Comparison of ENCODE assay signal across 10 cellular contexts in the genomic region with DNA sequence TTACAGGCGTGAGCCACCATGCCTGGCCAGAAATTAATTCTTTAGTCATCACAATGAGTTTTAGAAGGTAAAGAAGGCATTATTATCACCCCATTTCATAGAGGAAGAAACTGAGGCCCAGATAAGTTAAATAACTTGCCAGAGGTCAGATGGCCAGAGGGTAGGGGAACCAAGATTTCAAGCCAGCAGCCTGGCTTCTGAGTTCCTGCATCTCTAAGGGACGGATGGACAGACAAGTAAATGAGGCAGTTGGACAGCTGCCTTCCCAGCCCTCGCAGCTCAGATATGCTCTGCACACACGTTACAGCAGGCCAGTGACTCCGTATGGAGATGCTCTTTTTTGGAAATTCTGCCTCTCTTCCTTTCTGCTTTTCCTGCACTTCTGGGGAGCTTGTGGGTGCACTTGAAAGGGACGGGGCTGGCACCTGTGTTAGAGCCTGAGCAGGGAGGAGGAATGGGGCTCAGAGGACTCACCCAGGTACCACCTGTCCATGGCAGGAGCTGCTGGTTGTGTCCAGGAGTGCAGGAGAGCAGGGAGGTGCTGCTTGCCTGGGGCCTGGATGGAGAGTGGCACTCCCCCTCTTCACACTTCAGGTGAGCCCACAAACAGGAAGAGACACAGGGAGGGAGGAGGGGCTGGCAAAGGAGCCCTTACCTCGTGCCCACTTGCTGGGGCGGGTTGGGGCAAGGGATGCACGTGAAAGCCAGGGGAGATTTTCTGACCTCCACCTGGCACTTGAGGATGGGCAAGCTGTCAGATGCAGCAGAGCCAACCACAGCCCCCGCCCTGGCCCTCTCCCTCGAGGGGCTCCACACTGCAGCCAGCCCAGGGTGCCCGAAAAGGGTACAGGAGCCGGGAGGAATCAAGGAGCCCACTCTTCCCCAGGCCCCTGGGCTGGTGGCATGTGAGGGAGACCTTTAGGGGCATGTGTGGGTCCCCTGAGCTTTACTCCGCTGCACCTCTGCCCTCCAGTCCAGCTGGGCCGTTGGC. TPM values are rescaled to one million over a fixed set of nuclear protein-coding genes. Genes with fewer than 3 reads are reported as not detected.
DNase-seq lines count a peak whose midpoint lies in the region; ATAC-seq, FAIRE-seq and TF ChIP-seq lines count a peak whose summit lies in the region.
"Had no signal": no experiment of that assay in that cellular context is flagged by ENCODE, and none has a peak within 500 bp of the region (broad histone marks: within the 10 kb centered on the region; RNA-seq: fewer than 3 reads in every experiment).

No MANE protein-coding gene starts in this region.

- WGBS in GM12878 (ENCODE audit: insufficient coverage, insufficient replicate concordance, low lambda C conversion rate, missing lambda C conversion rate): 26% methylated on average over 14 of the region's 15 CpGs

- no peak for FAIRE-seq in GM12878 (lab: Jason Lieb, UNC)

- no peak for TF ChIP-seq CTCF in CD4-positive, alpha-beta T cell (IDR thresholded peaks at IDR 0.05)
- TF ChIP-seq CTCF in GM12878 (IDR thresholded peaks at IDR 0.05 in 2 of 3, conservative IDR thresholded peaks at IDR 0.05 in 1 of 3; ENCODE audit: control insufficient read depth in 2 of 3, extremely low read depth in 1 of 3, insufficient read depth in 1 of 3, low read depth in 3 of 3, low read length in 3 of 3): no peak

- peak overlapping the region; percentile 42 for H3K4me3 Mint-ChIP-seq in CD4-positive, alpha-beta T cell
- H3K4me3 Mint-ChIP-seq in natural killer cell treated with Interleukin-12 subunit alpha and Interleukin-12 subunit beta and Interleukin-15 and Interleukin-18, amount 100 ng/mL, for 72 hours: peak overlapping the region; percentile 39

- H3K27ac Mint-ChIP-seq in CD4-positive, alpha-beta T cell: peak overlapping the region; percentile 83
- peak overlapping the region in 1 of 2 donors; percentile 76 for H3K27ac Mint-ChIP-seq in natural killer cell treated with Interleukin-12 subunit alpha and Interleukin-12 subunit beta and Interleukin-15 and Interleukin-18, amount 100 ng/mL, for 72 hours

- H4K20me1 ChIP-seq in GM12878 (ENCODE audit: control insufficient read depth, insufficient read depth): no peaks in the 10 kb centered on the region

- SMC1A ChIA-PET in GM12878 (lab: Charles Lee; ENCODE audit: uncharacterized antibody, unreplicated experiment): interaction anchor here (0.5 to 9.6 kb wide), 16 partner anchors 10 to 275 kb away, joined by 3 to 98 read pairs (median 4); no protein-coding TSS in a partner anchor

- peaks cover 64% of the 10 kb centered on the region for H3K4me1 Mint-ChIP-seq in CD4-positive, alpha-beta T cell (ENCODE audit: low read depth)
- H3K4me1 Mint-ChIP-seq in natural killer cell treated with Interleukin-12 subunit alpha and Interleukin-12 subunit beta and Interleukin-15 and Interleukin-18, amount 100 ng/mL, for 72 hours (ENCODE audit: low read depth in 2 of 2): peaks cover 33 to 47% of the 10 kb centered on the region in 2 donors

- no peak for TF ChIP-seq RAD21 in GM12878 (IDR thresholded peaks at IDR 0.05; ENCODE audit: insufficient read depth, low read depth, low read length)

- no peak overlapping the region for H3K9ac ChIP-seq in GM12878 (ENCODE audit: control insufficient read depth, insufficient read depth, low read length)

- H3K9me3 ChIP-seq in CD4-positive, alpha-beta T cell (ENCODE audit: control insufficient read depth, low read length): no peaks in the 10 kb centered on the region
- H3K9me3 ChIP-seq in GM12878 (replicated peaks; ENCODE audit: control insufficient read depth, insufficient read depth, low read length): no peaks in the 10 kb centered on the region

- peak in 3 of 10 experiments; percentile 32 to 48 (median 40) for DNase-seq in CD4-positive, alpha-beta T cell
- no peak for DNase-seq in GM12878 (ENCODE audit: low read depth, low spot score)
- DNase-seq in natural killer cell treated with Interleukin-12 subunit alpha and Interleukin-12 subunit beta and Interleukin-15 and Interleukin-18, amount 100 ng/mL, for 72 hours (ENCODE audit: low spot score): no peak
- DNase-seq in sciatic nerve (ENCODE audit: low spot score): no peak
- no peak for DNase-seq in iPS-NIHi11 (ENCODE audit: low spot score)
- DNase-seq in AG08396 (ENCODE audit: low spot score): no peak
- DNase-seq: GF-D8 had no signal

- no peaks in the 10 kb centered on the region for H3K36me3 Mint-ChIP-seq in CD4-positive, alpha-beta T cell (ENCODE audit: low read depth)
- no peaks in the 10 kb centered on the region for H3K36me3 Mint-ChIP-seq in natural killer cell treated with Interleukin-12 subunit alpha and Interleukin-12 subunit beta and Interleukin-15 and Interleukin-18, amount 100 ng/mL, for 72 hours

- TF ChIP-seq EP300 in GM12878 (IDR thresholded peaks at IDR 0.05; ENCODE audit: borderline replicate concordance in 1 of 2, control insufficient read depth in 1 of 2, low read depth in 2 of 2, low read length in 2 of 2): no peak

- H3K4me1 ChIP-seq in GM12878 (ENCODE audit: control insufficient read depth, insufficient read depth, low read length): peaks cover 17% of the 10 kb centered on the region

- RAD21 ChIA-PET in GM12878 (lab: Charles Lee; ENCODE audit: unreplicated experiment): interaction anchor here (0.7 to 22.6 kb wide), 11 partner anchors 11 to 225 kb away, joined by 3 to 393 read pairs (median 4); no protein-coding TSS in a partner anchor

- CTCF ChIA-PET in CD4-positive, alpha-beta T cell (lab: Charles Lee): interaction anchor here (0.8 to 4.5 kb wide), 5 partner anchors 11 to 402 kb away, joined by 3 to 18 read pairs (median 8); no protein-coding TSS in a partner anchor
- CTCF ChIA-PET in GM12878 (lab: Yijun Ruan, JAX): interaction anchor here (0.6 to 16.0 kb wide), 13 partner anchors 9 to 226 kb away, joined by 3 to 503 read pairs (median 7); no protein-coding TSS in a partner anchor

- H3K27ac ChIP-seq in CD4-positive, alpha-beta T cell (ENCODE audit: low read depth, low read length): no peak overlapping the region
- H3K27ac ChIP-seq in GM12878 (ENCODE audit: control insufficient read depth, insufficient read depth): no peak overlapping the region

- TF ChIP-seq POLR2A in GM12878 (IDR thresholded peaks at IDR 0.05; ENCODE audit: low read depth, low read length): no peak

- intact Hi-C loops in CD4-positive, alpha-beta T cell (cut with DNase I, micrococcal nuclease): no loop called here
- intact Hi-C loops in GM12878 (cut with micrococcal nuclease; ENCODE audit: unreplicated experiment): no loop called here
- intact Hi-C loops in sciatic nerve (cut with DNase I): no loop called here

- no peaks in the 10 kb centered on the region for H3K27me3 ChIP-seq in CD4-positive, alpha-beta T cell (ENCODE audit: control insufficient read depth, insufficient read depth, low read length)
- no peaks in the 10 kb centered on the region for H3K27me3 ChIP-seq in GM12878 (replicated peaks in 1 of 2; ENCODE audit: control insufficient read depth in 2 of 2, insufficient read depth in 2 of 2, low read length in 1 of 2)

- POLR2A ChIA-PET in CD4-positive, alpha-beta T cell (lab: Charles Lee): interaction anchor here (0.8 to 1.6 kb wide), 10 partner anchors 11 to 226 kb away, joined by 3 to 9 read pairs (median 4); partner anchors contain the start of gene IL10RA
- POLR2A ChIA-PET in GM12878 (lab: Charles Lee): interaction anchor here (0.8 to 1.8 kb wide), 5 partner anchors 10 to 225 kb away, joined by 3 to 15 read pairs (median 3); partner anchors contain the start of gene TMPRSS13

- no peaks in the 10 kb centered on the region for H3K27me3 Mint-ChIP-seq in CD4-positive, alpha-beta T cell
- H3K27me3 Mint-ChIP-seq in natural killer cell treated with Interleukin-12 subunit alpha and Interleukin-12 subunit beta and Interleukin-15 and Interleukin-18, amount 100 ng/mL, for 72 hours: peaks cover 0 to 5% of the 10 kb centered on the region in 2 donors

- no peaks in the 10 kb centered on the region for H3K79me2 ChIP-seq in GM12878 (ENCODE audit: control insufficient read depth, insufficient read depth, low read length)

- no peak overlapping the region for H3K4me2 ChIP-seq in GM12878 (ENCODE audit: control insufficient read depth, insufficient read depth)

- H3K36me3 ChIP-seq in GM12878 (ENCODE audit: control insufficient read depth in 2 of 2, insufficient read depth in 2 of 2, low read length in 1 of 2): no peaks in the 10 kb centered on the region

- no peak overlapping the region for H2AFZ ChIP-seq in GM12878 (ENCODE audit: control insufficient read depth, low read depth, low read length)

- in situ Hi-C loops in GM12878 (cut with MboI): no loop called here

- H3K9me3 Mint-ChIP-seq in CD4-positive, alpha-beta T cell: no peaks in the 10 kb centered on the region
- no peaks in the 10 kb centered on the region for H3K9me3 Mint-ChIP-seq in natural killer cell treated with Interleukin-12 subunit alpha and Interleukin-12 subunit beta and Interleukin-15 and Interleukin-18, amount 100 ng/mL, for 72 hours

- H3K4me3 ChIP-seq in GM12878: no peak overlapping the region

- BruUV-seq in GM12878 (replicated peaks; lab: Mats Ljungman, UMichigan): TSS peak; percentile 66

- ATAC-seq in CD4-positive, alpha-beta T cell (ENCODE audit: poor library complexity): peak; percentile 54
- ATAC-seq in HG03354 (IDR thresholded peaks at IDR 0.05; ENCODE audit: poor library complexity, severe bottlenecking, unreplicated experiment) (peak; percentile 4), GM12878 (peak; percentile 3), sciatic nerve (no peak)
- no peak for ATAC-seq in natural killer cell treated with Interleukin-12 subunit alpha and Interleukin-12 subunit beta and Interleukin-15 and Interleukin-18, amount 100 ng/mL, for 72 hours
- no peak for ATAC-seq in activated CD4-positive, CD25-positive, alpha-beta regulatory T cell treated with anti-CD3 and anti-CD28 coated beads, Interleukin-2, amount 50 U/mL, for 24 hours

RNA-seq across cellular contexts. Expression of gene FXYD2, which starts 3.3 kb away (rescaled TPM):
- total RNA-seq in CD4-positive, alpha-beta T cell: 1 to 10 TPM; 1.7 to 2.1 TPM
- 0.56 and 0.64 TPM in 2 replicates for total RNA-seq in GM12878 (2013; cell fraction: nucleolus; rRNA removed)
- 3.6 and 3.8 TPM in 2 replicates for total RNA-seq in GM12878 (2014; rRNA removed)
- 1.2 and 1.5 TPM in 2 replicates for total RNA-seq in GM12878 (2014; rRNA removed; fragmentation: Illumina TruSeq; extraction: Trizol)
- total RNA-seq in GM12878 (2021): 1.8 and 2.0 TPM in 2 replicates
- polyA plus RNA-seq in GM12878 (2011; ENCODE audit: low read depth): 3.6 TPM
- polyA plus RNA-seq in GM12878 (2011; rRNA removed): 3.2 and 4.5 TPM in 2 replicates
- polyA plus RNA-seq in GM12878 (2011; cell fraction: cytosol; rRNA removed): 9.8 TPM in 2 replicates
- 2.4 and 8.4 TPM in 2 replicates for polyA plus RNA-seq in GM12878 (2011; cell fraction: nucleus; rRNA removed)
- polyA plus RNA-seq in GM12878 (2012): 4.5 and 6.7 TPM in 2 replicates
- 1.9 TPM in 1 of 2 replicates, not detected in the other for polyA plus RNA-seq in GM12878 (2014; fragmentation: Illumina TruSeq; extraction: Trizol)
- 1 to 10 TPM; 1.6 to 1.9 TPM for polyA plus RNA-seq in GM12878 (2014; fragmentation: Nextera tagmentation; extraction: Ambion mirVana)
- polyA plus RNA-seq in GM12878 (2014; rRNA removed): 2.0 and 2.9 TPM in 2 replicates
- 1 to 10 TPM; 3.3 to 4.1 TPM for polyA plus RNA-seq in GM12878 (2016; fragmentation: Nextera tagmentation; extraction: Ambion mirVana)
- 2.9 and 5.7 TPM in 2 replicates for polyA minus RNA-seq in GM12878 (2011; rRNA and poly(A)+ RNA removed)
- not detected in 2 replicates for polyA minus RNA-seq in GM12878 (2011; cell fraction: cytosol; rRNA and poly(A)+ RNA removed)
- 1.5 and 1.9 TPM in 2 replicates for polyA minus RNA-seq in GM12878 (2011; cell fraction: nucleus; rRNA and poly(A)+ RNA removed)
- 1 to 10 TPM in 1 of 2 donors, under 1 TPM in 1; 0.14 to 1.5 TPM for total RNA-seq in natural killer cell treated with Interleukin-12 subunit alpha and Interleukin-12 subunit beta and Interleukin-15 and Interleukin-18, amount 100 ng/mL, for 72 hours
- 6.6 TPM for total RNA-seq in sciatic nerve

RNA-seq across cellular contexts. Expression of gene DSCAML1, which starts 30.8 kb away (rescaled TPM):
- under 1 TPM; 0.22 to 0.61 TPM for total RNA-seq in CD4-positive, alpha-beta T cell
- total RNA-seq in GM12878 (2013; cell fraction: nucleolus; rRNA removed): 0.48 and 1.6 TPM in 2 replicates
- total RNA-seq in GM12878 (2014; rRNA removed) (0.06 and 0.11 TPM in 2 replicates), GM12878 (2014; rRNA removed; fragmentation: Illumina TruSeq; extraction: Trizol) (0.05 and 0.09 TPM in 2 replicates), GM12878 (2021) (0.13 TPM in 2 replicates), sciatic nerve (4.2 TPM)
- 0.03 TPM for polyA plus RNA-seq in GM12878 (2011; ENCODE audit: low read depth)
- polyA plus RNA-seq in GM12878 (2011; rRNA removed) (0.18 and 0.20 TPM in 2 replicates), GM12878 (2014; fragmentation: Illumina TruSeq; extraction: Trizol) (0.06 and 0.11 TPM in 2 replicates), GM12878 (2014; fragmentation: Nextera tagmentation; extraction: Ambion mirVana) (under 1 TPM in 1 of 2 experiments, not detected in 1; 0.03 TPM), GM12878 (2014; rRNA removed) (0.06 and 0.10 TPM in 2 replicates), GM12878 (2016; fragmentation: Nextera tagmentation; extraction: Ambion mirVana) (under 1 TPM; 0.03 TPM)
- 0.39 and 0.47 TPM in 2 replicates for polyA plus RNA-seq in GM12878 (2011; cell fraction: cytosol; rRNA removed)
- polyA plus RNA-seq in GM12878 (2011; cell fraction: nucleus; rRNA removed): 1.5 TPM in 2 replicates
- 0.15 and 0.39 TPM in 2 replicates for polyA plus RNA-seq in GM12878 (2012)
- 0.26 and 0.80 TPM in 2 replicates for polyA minus RNA-seq in GM12878 (2011; rRNA and poly(A)+ RNA removed)
- 0.27 TPM in 1 of 2 replicates, not detected in the other for polyA minus RNA-seq in GM12878 (2011; cell fraction: cytosol; rRNA and poly(A)+ RNA removed)
- 2.3 and 3.7 TPM in 2 replicates for polyA minus RNA-seq in GM12878 (2011; cell fraction: nucleus; rRNA and poly(A)+ RNA removed)
- under 1 TPM in 1 of 2 donors, not detected in 1; 0.08 TPM for total RNA-seq in natural killer cell treated with Interleukin-12 subunit alpha and Interleukin-12 subunit beta and Interleukin-15 and Interleukin-18, amount 100 ng/mL, for 72 hours

RNA-seq across cellular contexts. Expression of gene FXYD6, which starts 48.6 kb away (rescaled TPM):
- not detected for total RNA-seq in CD4-positive, alpha-beta T cell
- 0.27 TPM in 1 of 2 replicates, not detected in the other for total RNA-seq in GM12878 (2013; cell fraction: nucleolus; rRNA removed)
- 0.11 and 0.27 TPM in 2 replicates for total RNA-seq in GM12878 (2014; rRNA removed)
- total RNA-seq in GM12878 (2014; rRNA removed; fragmentation: Illumina TruSeq; extraction: Trizol): 0.09 TPM in 1 of 2 replicates, not detected in the other
- 0.10 and 0.93 TPM in 2 replicates for total RNA-seq in GM12878 (2021)
- not detected for polyA plus RNA-seq in GM12878 (2011; ENCODE audit: low read depth)
- 2.0 and 2.1 TPM in 2 replicates for polyA plus RNA-seq in GM12878 (2011; rRNA removed)
- 2.2 and 2.8 TPM in 2 replicates for polyA plus RNA-seq in GM12878 (2011; cell fraction: cytosol; rRNA removed)
- 2.2 and 3.1 TPM in 2 replicates for polyA plus RNA-seq in GM12878 (2011; cell fraction: nucleus; rRNA removed)
- polyA plus RNA-seq in GM12878 (2012): 0.42 and 0.62 TPM in 2 replicates
- polyA plus RNA-seq in GM12878 (2014; fragmentation: Illumina TruSeq; extraction: Trizol): 0.46 and 1.2 TPM in 2 replicates
- polyA plus RNA-seq in GM12878 (2014; fragmentation: Nextera tagmentation; extraction: Ambion mirVana): under 1 TPM; 0.16 to 0.29 TPM
- polyA plus RNA-seq in GM12878 (2014; rRNA removed): 0.42 and 0.88 TPM in 2 replicates
- polyA plus RNA-seq in GM12878 (2016; fragmentation: Nextera tagmentation; extraction: Ambion mirVana): not detected
- 1.5 and 4.3 TPM in 2 replicates for polyA minus RNA-seq in GM12878 (2011; rRNA and poly(A)+ RNA removed)
- polyA minus RNA-seq in GM12878 (2011; cell fraction: cytosol; rRNA and poly(A)+ RNA removed): not detected in 2 replicates
- 0.96 and 1.9 TPM in 2 replicates for polyA minus RNA-seq in GM12878 (2011; cell fraction: nucleus; rRNA and poly(A)+ RNA removed)
- not detected for total RNA-seq in natural killer cell treated with Interleukin-12 subunit alpha and Interleukin-12 subunit beta and Interleukin-15 and Interleukin-18, amount 100 ng/mL, for 72 hours
- total RNA-seq in sciatic nerve: 141 TPM
- total RNA-seq: T-helper 1 cell treated with Interleukin-12 subunit alpha and Interleukin-12 subunit beta and Interleukin-4 antibody, amounts not matched to agents 30 ng/mL and 1 ng/mL, for 36 hours had no signal

Comparison
In these comparisons a context has a peak if more than half of its experiments do, and no peak if none do; other contexts are left out.
1. ATAC-seq: peak in CD4-positive, alpha-beta T cell (single experiment), HG03354 (single experiment) and GM12878 (single experiment); none in natural killer cell treated with Interleukin-12 subunit alpha and Interleukin-12 subunit beta and Interleukin-15 and Interleukin-18, amount 100 ng/mL, for 72 hours (0 of 2), sciatic nerve (single experiment) and activated CD4-positive, CD25-positive, alpha-beta regulatory T cell treated with anti-CD3 and anti-CD28 coated beads, Interleukin-2, amount 50 U/mL, for 24 hours (0 of 2).
2. RNA of gene FXYD6, which starts 48.6 kb away (total RNA-seq): 141 TPM in sciatic nerve (single experiment); not detected in CD4-positive, alpha-beta T cell, 0.09 to 0.93 TPM in GM12878 and not detected in natural killer cell treated with Interleukin-12 subunit alpha and Interleukin-12 subunit beta and Interleukin-15 and Interleukin-18, amount 100 ng/mL, for 72 hours; every median in the first group is over 10 times any median in the second.